Comparison of ENCODE assay signal across 1 cellular context in genomic region chr3:156674046-156674910, GRCh38.
A peak's percentile ranks its signal among the peaks of the same experiment; 100 is the strongest.
TF ChIP-seq lines count a peak whose summit lies in the region.

TIPARP (plus strand) TSS chr3:156674590; CDS start chr3:156677698, 3,108 bp downstream.

TF ChIP-seq in HepG2, 621 proteins besides CTCF, POLR2A, EP300 and RAD21 (continued from another document and continues in another):
- TF ChIP-seq NR2F1 (CRISPR knock-in tag; IDR thresholded peaks at IDR 0.05) (no peak), ZNF276 (CRISPR knock-in tag; IDR thresholded peaks at IDR 0.05; ENCODE audit: low read depth) (no peak; the same call in 1 of the 2 replicates), KDM5B (CRISPR knock-in tag; IDR thresholded peaks at IDR 0.05; ENCODE audit: borderline replicate concordance) (peak; percentile 79), STAT5B (CRISPR knock-in tag; IDR thresholded peaks at IDR 0.05) (0 out of 2 replicates have a peak, but pooled peaks have one; percentile 18), ZNF605 (CRISPR knock-in tag; IDR thresholded peaks at IDR 0.05) (peak; percentile 89), ZNF740 (CRISPR knock-in tag; IDR thresholded peaks at IDR 0.05) (peak; percentile 80; the same call in 1 of the 2 replicates), ZNF724P (CRISPR knock-in tag; IDR thresholded peaks at IDR 0.05; ENCODE audit: borderline replicate concordance) (peak; percentile 88; the same call in 1 of the 2 replicates), KDM2A (CRISPR knock-in tag; IDR thresholded peaks at IDR 0.05; ENCODE audit: borderline replicate concordance, low read depth) (peak; percentile 81; the same call in 1 of the 2 replicates), HDAC6 (IDR thresholded peaks at IDR 0.05; ENCODE audit: low read depth, low read length) (no peak), CCAR2 (optimal IDR thresholded peaks at IDR 0.05; ENCODE audit: low read depth, low read length) (no peak), ZNF598 (CRISPR knock-in tag; IDR thresholded peaks at IDR 0.05; ENCODE audit: borderline replicate concordance) (peak; percentile 67; the same call in 1 of the 2 replicates), ZNF333 (CRISPR knock-in tag; IDR thresholded peaks at IDR 0.05; ENCODE audit: borderline replicate concordance) (peak; percentile 27; the same call in 1 of the 2 replicates), IRF2 (CRISPR knock-in tag; IDR thresholded peaks at IDR 0.05) (peak; percentile 81; the same call in 1 of the 2 replicates), RFX3 (CRISPR knock-in tag; IDR thresholded peaks at IDR 0.05) (no peak), HOXA9 (CRISPR knock-in tag; IDR thresholded peaks at IDR 0.05; ENCODE audit: borderline replicate concordance) (0 out of 2 replicates have a peak, but pooled peaks have one; percentile 74), ZNF782 (CRISPR knock-in tag; IDR thresholded peaks at IDR 0.05; ENCODE audit: borderline replicate concordance) (peak; percentile 92; the same call in 1 of the 2 replicates), ZFP37 (CRISPR knock-in tag; IDR thresholded peaks at IDR 0.05; ENCODE audit: borderline replicate concordance) (peak; percentile 62; the same call in 1 of the 2 replicates), BRCA1 (CRISPR knock-in tag; IDR thresholded peaks at IDR 0.05) (peak; percentile 45; the same call in 1 of the 2 replicates), ZNF792 (CRISPR knock-in tag; IDR thresholded peaks at IDR 0.05) (peak; percentile 85), MYPOP (CRISPR knock-in tag; IDR thresholded peaks at IDR 0.05) (no peak), KMT2A (CRISPR knock-in tag; IDR thresholded peaks at IDR 0.05) (peak; percentile 90), ZNF781 (CRISPR knock-in tag; IDR thresholded peaks at IDR 0.05; ENCODE audit: borderline replicate concordance, not compliant biosample characterization) (peak; percentile 83), NR2C2 (CRISPR knock-in tag; IDR thresholded peaks at IDR 0.05; ENCODE audit: borderline replicate concordance) (peak; percentile 74), MXI1 (IDR thresholded peaks at IDR 0.05; ENCODE audit: borderline replicate concordance, low read depth, low read length) (peak; percentile 85; the same call in 2 of the 3 replicates), HNF1A (IDR thresholded peaks at IDR 0.05; ENCODE audit: low read depth) (no peak), HNF1A (CRISPR knock-in tag; IDR thresholded peaks at IDR 0.05; ENCODE audit: borderline replicate concordance) (peak; percentile 80), CEBPZ (IDR thresholded peaks at IDR 0.05; ENCODE audit: low read length) (no peak), FIP1L1 (IDR thresholded peaks at IDR 0.05; ENCODE audit: borderline replicate concordance, insufficient read depth, low read depth, low read length) (no peak), AKNA (CRISPR knock-in tag; IDR thresholded peaks at IDR 0.05; ENCODE audit: borderline replicate concordance) (no peak; the same call in 1 of the 2 replicates), HMG20B (CRISPR knock-in tag; conservative IDR thresholded peaks at IDR 0.05) (0 out of 2 replicates have a peak, but pooled peaks have one; percentile 13), ETS1 (CRISPR knock-in tag; IDR thresholded peaks at IDR 0.05) (no peak), POLR2G (IDR thresholded peaks at IDR 0.05; ENCODE audit: low read depth, low read length) (peak; percentile 94), PHF21A (CRISPR knock-in tag; IDR thresholded peaks at IDR 0.05) (peak; percentile 85), CSRNP1 (CRISPR knock-in tag; IDR thresholded peaks at IDR 0.05) (peak; percentile 43), NFE2L2 (IDR thresholded peaks at IDR 0.05; ENCODE audit: low read length) (no peak)
